ENCODE assay signal across 8 cellular contexts in the genomic region with DNA sequence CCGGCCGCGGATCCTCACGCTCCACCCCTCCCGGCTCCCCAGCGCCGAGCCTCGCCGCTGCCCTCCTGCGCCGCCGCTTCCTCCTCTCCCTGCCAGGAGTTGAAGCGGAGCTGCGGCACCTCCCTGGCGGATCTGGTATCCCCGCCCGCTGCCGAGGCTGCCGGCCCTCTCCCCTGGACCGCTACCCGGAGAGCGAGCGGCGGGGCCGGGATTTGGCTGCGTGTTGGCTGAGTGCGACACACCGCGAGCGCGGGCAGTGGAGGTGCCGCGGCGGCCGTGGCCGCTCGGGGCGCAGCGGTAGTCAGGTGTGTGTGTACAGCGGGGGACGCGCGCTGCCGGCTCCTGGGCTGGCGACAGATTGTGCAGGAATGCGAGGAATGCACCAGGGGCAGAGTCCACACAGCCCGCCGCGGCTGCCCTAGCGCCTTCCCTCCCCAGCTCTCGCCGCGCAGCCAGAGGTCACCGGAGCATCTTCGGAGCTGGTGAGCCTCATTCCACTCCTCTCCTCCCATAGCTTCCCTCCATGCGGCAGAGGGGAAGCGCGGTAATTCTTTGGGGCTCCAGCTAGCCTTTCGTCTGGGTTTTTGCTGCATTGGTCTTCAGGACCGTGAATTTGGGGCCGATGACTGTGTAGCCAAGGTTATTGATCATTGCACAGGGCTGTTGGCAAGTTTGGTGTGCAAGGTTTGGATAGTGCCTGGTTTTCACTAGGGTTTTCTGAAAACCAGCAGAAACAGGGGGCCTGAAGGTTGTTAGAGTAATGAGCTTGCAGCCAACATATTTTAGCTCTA. TPM values are rescaled to one million over a fixed set of nuclear protein-coding genes. Genes with fewer than 3 reads are reported as not detected.
DNase-seq lines count a peak whose midpoint lies in the region; ATAC-seq and TF ChIP-seq lines count a peak whose summit lies in the region.

No MANE protein-coding gene starts in this region.

- peak overlapping the region; percentile 87 for H3K27ac Mint-ChIP-seq in activated T-cell treated with anti-CD3 and anti-CD28 coated beads, Interleukin-2, amount 50 U/mL, for 24 hours
- H3K27ac Mint-ChIP-seq in naive B cell: peak overlapping the region in 4 of 6 donors; percentile 72 to 94 (median 82)

- H3K4me1 Mint-ChIP-seq in activated T-cell treated with anti-CD3 and anti-CD28 coated beads, Interleukin-2, amount 50 U/mL, for 24 hours (ENCODE audit: low read depth): peaks cover 28% of the 10 kb centered on the region
- peaks cover 15 to 24% (median 16%) of the 10 kb centered on the region in 3 donors for H3K4me1 Mint-ChIP-seq in naive B cell

- H3K4me1 ChIP-seq in BE2C: no peaks in the 10 kb centered on the region
- H3K4me1 ChIP-seq in stomach smooth muscle (ENCODE audit: control insufficient read depth, insufficient read depth, low read length): peaks cover 7% of the 10 kb centered on the region

- ATAC-seq in GM18861 (IDR thresholded peaks at IDR 0.05; ENCODE audit: unreplicated experiment) (peak; percentile 49), HG03095 (IDR thresholded peaks at IDR 0.05; ENCODE audit: unreplicated experiment) (peak; percentile 49), naive B cell (ENCODE audit: low read depth in 2 of 2) (peak; percentile 52 to 54)

- TF ChIP-seq CTCF in BE2C (IDR thresholded peaks at IDR 0.05; ENCODE audit: low read depth, low read length): 0 out of 2 replicates have a peak, but pooled peaks have one; percentile 2
- TF ChIP-seq CTCF in fibroblast of mammary gland (conservative IDR thresholded peaks at IDR 0.05; ENCODE audit: control insufficient read depth, insufficient read depth, low read depth, low read length): no peak

- H3K4me3 Mint-ChIP-seq in activated T-cell treated with anti-CD3 and anti-CD28 coated beads, Interleukin-2, amount 50 U/mL, for 24 hours: peak overlapping the region; percentile 93
- peak overlapping the region; percentile 86 to 97 (median 91) for H3K4me3 Mint-ChIP-seq in naive B cell

- H3K9ac ChIP-seq in stomach smooth muscle (ENCODE audit: low read length in 2 of 2): peak overlapping the region; percentile 71

- DNase-seq in BE2C (peak; percentile 54), NCI-H748 (lab: John Stamatoyannopoulos, UW; ENCODE audit: unreplicated experiment) (peak; percentile 80), fibroblast of mammary gland (ENCODE audit: low read depth) (peak; percentile 20), naive B cell (peak; percentile 58)
- peak; percentile 77 for DNase-seq in activated T-cell treated with anti-CD3 and anti-CD28 coated beads, Interleukin-2, amount 50 U/mL, for 24 hours

- H3K27ac ChIP-seq in stomach smooth muscle (ENCODE audit: low read length): peak overlapping the region; percentile 78

- H3K4me3 ChIP-seq in BE2C (ENCODE audit: low read depth, low read length) (peak overlapping the region; percentile 67), fibroblast of mammary gland (ENCODE audit: control insufficient read depth, low read depth, low read length) (peak overlapping the region; percentile 81), stomach smooth muscle (ENCODE audit: low read length in 2 of 2) (peak overlapping the region; percentile 84 to 87)

- H3K9me3 ChIP-seq in BE2C (no peaks in the 10 kb centered on the region), stomach smooth muscle (ENCODE audit: control insufficient read depth in 2 of 2, low read length in 2 of 2) (no peaks in the 10 kb centered on the region)

- no peaks in the 10 kb centered on the region for H3K9me3 Mint-ChIP-seq in activated T-cell treated with anti-CD3 and anti-CD28 coated beads, Interleukin-2, amount 50 U/mL, for 24 hours
- H3K9me3 Mint-ChIP-seq in naive B cell: no peaks in the 10 kb centered on the region

- H3K36me3 Mint-ChIP-seq in activated T-cell treated with anti-CD3 and anti-CD28 coated beads, Interleukin-2, amount 50 U/mL, for 24 hours (ENCODE audit: low read depth): peaks cover 10% of the 10 kb centered on the region
- H3K36me3 Mint-ChIP-seq in naive B cell: no peaks in the 10 kb centered on the region

- H3K36me3 ChIP-seq in BE2C: no peaks in the 10 kb centered on the region
- H3K36me3 ChIP-seq in stomach smooth muscle (ENCODE audit: control insufficient read depth in 2 of 2, insufficient read depth in 2 of 2, low read length in 2 of 2): no peaks in the 10 kb centered on the region

- H3K27me3 ChIP-seq in BE2C: 0 out of 2 replicates have a peak, but pooled peaks cover 3% of the 10 kb centered on the region
- H3K27me3 ChIP-seq in stomach smooth muscle (ENCODE audit: control insufficient read depth in 1 of 2, insufficient read depth in 2 of 2, low read length in 2 of 2): no peaks in the 10 kb centered on the region

- H3K27me3 Mint-ChIP-seq in activated T-cell treated with anti-CD3 and anti-CD28 coated beads, Interleukin-2, amount 50 U/mL, for 24 hours: peaks cover 12% of the 10 kb centered on the region
- H3K27me3 Mint-ChIP-seq in naive B cell: peaks cover 30 to 31% (median 30%) of the 10 kb centered on the region in 3 donors

RNA-seq across cellular contexts. Expression of a gene that starts 1.3 kb away (rescaled TPM):
- 14.0 TPM for polyA plus RNA-seq in BE2C (2012; ENCODE audit: insufficient read depth, insufficient read length, low read depth)
- polyA plus RNA-seq in naive B cell (ENCODE audit: low read depth in 6 of 6): 1 to 10 TPM in 1 of 6 donors, under 1 TPM in 4, not detected in 1; 0.19 to 1.1 (median 0.55) TPM

RNA-seq across cellular contexts. Expression of a gene that starts 1.5 kb away (rescaled TPM):
- not detected for polyA plus RNA-seq in BE2C (2012; ENCODE audit: insufficient read depth, insufficient read length, low read depth)
- polyA plus RNA-seq in naive B cell (ENCODE audit: low read depth in 6 of 6): not detected

Comparison
In these comparisons a context has a peak if more than half of its experiments do, and no peak if none do; other contexts are left out.
1. Peak in every context shown above with its lines: DNase-seq, ATAC-seq, H3K4me3 ChIP-seq and H3K27ac ChIP-seq.
2. DNase-seq: peak in every context shown above with its lines; median percentile 80 in NCI-H748; 77 in activated T-cell treated with anti-CD3 and anti-CD28 coated beads, Interleukin-2, amount 50 U/mL, for 24 hours; 58 in naive B cell; 54 in BE2C; 20 in fibroblast of mammary gland.